In genomic region chr6:127436578-127437110, GRCh38 we compare ENCODE assay signal across 16 cellular contexts. TPM values are rescaled to one million over a fixed set of nuclear protein-coding genes. Genes with fewer than 3 reads are reported as not detected.
DNase-seq lines count a peak whose midpoint lies in the region; ATAC-seq and TF ChIP-seq lines count a peak whose summit lies in the region.
"Had no signal": no experiment of that assay in that cellular context is flagged by ENCODE, and none has a peak within 500 bp of the region (broad histone marks: within the 10 kb centered on the region; RNA-seq: fewer than 3 reads in every experiment).

No MANE protein-coding gene starts in this region.

- H3K23me2 ChIP-seq in H9 (ENCODE audit: insufficient read length, low read depth, low read length, poor library complexity, severe bottlenecking), result no peaks in the 10 kb centered on the region

- no peak overlapping the region for H2BK120ac ChIP-seq in H9 (ENCODE audit: low read depth, low read length, poor library complexity, severe bottlenecking)

- H3K36me3 ChIP-seq in esophagus muscularis mucosa, result no peaks in the 10 kb centered on the region
- H3K36me3 ChIP-seq in neural progenitor cell, result no peaks in the 10 kb centered on the region
- no peaks in the 10 kb centered on the region for H3K36me3 ChIP-seq in stomach

- TF ChIP-seq POLR2A in esophagus muscularis mucosa (IDR thresholded peaks at IDR 0.05; ENCODE audit: low read depth) (no peak), stomach (IDR thresholded peaks at IDR 0.05) (no peak)

- H4K8ac ChIP-seq in H9 (replicated peaks; ENCODE audit: insufficient read length, low read depth, low read length), result no peak overlapping the region

- no peak overlapping the region for H2BK5ac ChIP-seq in H9 (ENCODE audit: insufficient read length, low read length)

- H3K27me3 Mint-ChIP-seq in neural progenitor cell (ENCODE audit: insufficient read depth, low read depth), result no peaks in the 10 kb centered on the region
- H3K27me3 Mint-ChIP-seq in H9 (ENCODE audit: low read depth), result no peaks in the 10 kb centered on the region

- no peak overlapping the region for H3K4ac ChIP-seq in H9 (ENCODE audit: low read depth, low read length)

- no peak overlapping the region for H2AK5ac ChIP-seq in H9 (ENCODE audit: insufficient read length, low read length)

- H3K9me3 Mint-ChIP-seq in neural progenitor cell (no peaks in the 10 kb centered on the region), H9 (no peaks in the 10 kb centered on the region; a peak in 1 of 5 replicates)

- H3K4me3 Mint-ChIP-seq in neural progenitor cell, result peak overlapping the region; percentile 59
- no peak overlapping the region for H3K4me3 Mint-ChIP-seq in H9

- H3K56ac ChIP-seq in H9 (ENCODE audit: insufficient read length, low read depth, low read length), result no peak overlapping the region

- no peak overlapping the region for H4K5ac ChIP-seq in H9 (ENCODE audit: insufficient read length, low read depth, low read length)

- H3K27ac Mint-ChIP-seq in neural progenitor cell (peak overlapping the region; percentile 46), H9 (no peak overlapping the region)

- no peak for ATAC-seq in HG02884 (IDR thresholded peaks at IDR 0.05; ENCODE audit: unreplicated experiment)
- ATAC-seq: HCT116 had no signal

- H3K27me3 ChIP-seq in esophagus muscularis mucosa (no peaks in the 10 kb centered on the region), neural progenitor cell (no peaks in the 10 kb centered on the region), H9 (ENCODE audit: insufficient read depth, low read length) (no peaks in the 10 kb centered on the region), stomach (no peaks in the 10 kb centered on the region)

- H3K23ac ChIP-seq in H9 (ENCODE audit: insufficient read length, low read depth, low read length), result no peak overlapping the region

- H3K4me1 Mint-ChIP-seq in neural progenitor cell, result peaks cover 9% of the 10 kb centered on the region
- peaks cover 3 to 4% of the 10 kb centered on the region in 2 experiments; a peak in 2 of 4 replicates for H3K4me1 Mint-ChIP-seq in H9

- H3K9me3 ChIP-seq in esophagus muscularis mucosa (no peaks in the 10 kb centered on the region), neural progenitor cell (ENCODE audit: low read depth) (no peaks in the 10 kb centered on the region), H9 (ENCODE audit: control insufficient read depth, low read depth, low read length) (no peaks in the 10 kb centered on the region), stomach (no peaks in the 10 kb centered on the region)
- H3K9me3 ChIP-seq: Caco-2 had no signal

- H4K91ac ChIP-seq in H9 (ENCODE audit: insufficient read length, low read depth, low read length), result no peak overlapping the region

- no peaks in the 10 kb centered on the region for H3F3A ChIP-seq in neural progenitor cell (ENCODE audit: low read depth)

- no peak overlapping the region for H3K18ac ChIP-seq in H9 (ENCODE audit: insufficient read length, low read depth, low read length)

- H4K20me1 ChIP-seq in neural progenitor cell (ENCODE audit: low read depth), result no peaks in the 10 kb centered on the region
- no peaks in the 10 kb centered on the region for H4K20me1 ChIP-seq in H9 (ENCODE audit: control insufficient read depth, insufficient read depth, insufficient read length)

- H3T11ph ChIP-seq in H9 (ENCODE audit: low read length), result no peak overlapping the region

- H3K79me1 ChIP-seq in H9 (ENCODE audit: insufficient read depth, low read depth, low read length, poor library complexity, severe bottlenecking), result no peaks in the 10 kb centered on the region

- H3K4me3 ChIP-seq in esophagus muscularis mucosa (no peak overlapping the region), neural progenitor cell (no peak overlapping the region), stomach (no peak overlapping the region)

- DNase-seq in NCI-H2171 treated with DMSO at 0.1 percent for 48 hours (lab: John Stamatoyannopoulos, UW) (peak; percentile 36), NCI-H2171 (lab: John Stamatoyannopoulos, UW) (no peak), M059J (ENCODE audit: low read depth) (peak; percentile 32), esophagus muscularis mucosa (ENCODE audit: extremely low spot score) (no peak), neural progenitor cell (ENCODE audit: low spot score) (no peak), H9 (no peak), stomach (no peak)
- DNase-seq: C1 segment of cervical spinal cord, Caco-2, DND-41, KG1, NCI-H1092, NCI-H2107 had no signal

- H2BK15ac ChIP-seq in H9 (ENCODE audit: low read depth, low read length), result no peak overlapping the region

- TF ChIP-seq EP300 in esophagus muscularis mucosa (IDR thresholded peaks at IDR 0.05), result no peak
- no peak for TF ChIP-seq EP300 in stomach (IDR thresholded peaks at IDR 0.05)

- no peak overlapping the region for H3K4me2 ChIP-seq in neural progenitor cell
- H3K4me2 ChIP-seq in H9 (ENCODE audit: insufficient read depth, insufficient read length, low read length), result no peak overlapping the region

- H3K9ac ChIP-seq in neural progenitor cell (no peak overlapping the region), H9 (ENCODE audit: extremely low read depth, insufficient read length, low read length) (no peak overlapping the region)

- H3K79me2 ChIP-seq in neural progenitor cell (ENCODE audit: low read depth) (no peaks in the 10 kb centered on the region), H9 (ENCODE audit: insufficient read depth, low read length) (no peaks in the 10 kb centered on the region)

- no peak for TF ChIP-seq CTCF in esophagus muscularis mucosa (IDR thresholded peaks at IDR 0.05)
- no peak for TF ChIP-seq CTCF in neural progenitor cell (IDR thresholded peaks at IDR 0.05)
- TF ChIP-seq CTCF in H9 (conservative IDR thresholded peaks at IDR 0.05), result no peak
- TF ChIP-seq CTCF in stomach (IDR thresholded peaks at IDR 0.05), result no peak

- H3K27ac ChIP-seq in esophagus muscularis mucosa (replicated peaks in 1 of 4) (peak overlapping the region in 3 of 4 donors; percentile 8 to 47 (median 42)), neural progenitor cell (no peak overlapping the region), H9 (ENCODE audit: insufficient read length, low read depth, low read length) (no peak overlapping the region), stomach (no peak overlapping the region)

- H2BK12ac ChIP-seq in H9 (ENCODE audit: insufficient read length, low read depth, low read length), result no peak overlapping the region

- no peak overlapping the region for H2BK20ac ChIP-seq in H9 (ENCODE audit: low read depth, low read length, poor library complexity, severe bottlenecking)

- H3K14ac ChIP-seq in H9 (ENCODE audit: insufficient read depth, low read length), result no peak overlapping the region

- H2AFZ ChIP-seq in neural progenitor cell (replicated peaks) (no peak overlapping the region), H9 (ENCODE audit: low read length) (no peak overlapping the region)

- intact Hi-C loops in esophagus muscularis mucosa (cut with DNase I) (no loop called here), stomach (cut with DNase I; ENCODE audit: low total_unique reads) (no loop called here)

- H3K4me1 ChIP-seq in esophagus muscularis mucosa (peaks cover 0 to 25% (median 8%) of the 10 kb centered on the region in 4 donors), neural progenitor cell (peaks cover 7% of the 10 kb centered on the region), H9 (ENCODE audit: insufficient read depth, low read length) (no peaks in the 10 kb centered on the region), stomach (no peaks in the 10 kb centered on the region)
- H3K4me1 ChIP-seq: Caco-2 had no signal

- peaks cover 8% of the 10 kb centered on the region for H3K36me3 Mint-ChIP-seq in neural progenitor cell
- H3K36me3 Mint-ChIP-seq in H9 (ENCODE audit: insufficient read depth in 1 of 3, low read depth in 3 of 3), result peaks cover 0 to 6% (median 0%) of the 10 kb centered on the region in 3 experiments; a peak in 2 of 7 replicates

- 38% methylated on average over 3 of the region's 3 CpGs for WGBS in esophagus muscularis mucosa
- WGBS in H9 (ENCODE audit: extremely low coverage, insufficient read length, low lambda C conversion rate), result no CpG with 5 or more reads among the region's 3 CpGs
- WGBS in stomach, 5 donors, result 76 to 95% (median 81%) methylated on average over 3 of the region's 3 CpGs

RNA-seq across cellular contexts. Expression of gene KIAA0408, which starts 22.5 kb away (rescaled TPM):
- 2.2 and 3.0 TPM in 2 replicates for total RNA-seq in M059J (2014; rRNA removed; shearing (Covaris generic))
- 10 to 100 TPM; 19.1 to 41.5 (median 29.7) TPM for total RNA-seq in esophagus muscularis mucosa
- total RNA-seq in neural progenitor cell (ENCODE audit: low replicate concordance), result 2.2 and 9.7 TPM in 2 replicates
- 3.1 and 4.7 TPM in 2 replicates for total RNA-seq in H9 (2021)
- 10 to 100 TPM in 3 of 5 donors, 1 to 10 TPM in 1, under 1 TPM in 1; 0.87 to 89.3 (median 23.3) TPM for total RNA-seq in stomach
- 1 to 10 TPM; 1.4 to 3.4 (median 2.5) TPM for polyA plus RNA-seq in stomach
- total RNA-seq: Caco-2, MCF 10A had no signal

Comparison
In these comparisons a context has a peak if more than half of its experiments do, and no peak if none do; other contexts are left out.
1. DNase-seq: peak in NCI-H2171 treated with DMSO at 0.1 percent for 48 hours (single experiment) and M059J (single experiment); none in NCI-H2171 (single experiment), esophagus muscularis mucosa (single experiment), neural progenitor cell (single experiment), H9 (single experiment) and stomach (single experiment).
2. H3K27ac ChIP-seq: peak in esophagus muscularis mucosa (3 of 4); none in neural progenitor cell (single experiment), H9 (single experiment) and stomach (0 of 5).